8 cellular contexts compared by ENCODE assay signal in the genomic region with DNA sequence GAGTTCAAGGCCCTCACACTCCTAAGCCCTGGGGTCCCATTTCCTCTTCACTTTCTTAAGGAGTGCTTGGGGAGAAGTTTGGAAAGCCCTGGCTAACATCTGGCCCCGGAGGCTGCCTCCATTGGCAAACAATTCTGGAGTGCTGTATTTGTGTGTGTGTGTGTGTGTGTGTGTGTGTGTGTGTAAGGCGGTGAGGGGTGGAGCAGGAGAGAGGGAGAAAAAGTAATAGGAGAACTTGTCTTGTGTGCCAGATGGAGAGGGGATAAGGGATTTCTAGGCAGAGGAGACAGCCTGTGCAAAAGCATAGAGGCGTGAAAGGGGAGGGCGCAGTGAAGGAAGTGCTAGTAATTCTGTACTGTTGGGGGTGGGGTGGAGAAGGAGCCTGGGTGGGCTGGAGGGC. TPM values are rescaled to one million over a fixed set of nuclear protein-coding genes. Genes with fewer than 3 reads are reported as not detected.
DNase-seq lines count a peak whose midpoint lies in the region; ATAC-seq and TF ChIP-seq lines count a peak whose summit lies in the region.

No MANE protein-coding gene starts in this region.

- H3K4me1 ChIP-seq in left lung (peaks cover 3 to 18% of the 10 kb centered on the region in 2 donors), aorta (ENCODE audit: control insufficient read depth in 1 of 2, insufficient read depth in 2 of 2, low read length in 2 of 2) (peaks cover 3 to 4% of the 10 kb centered on the region in 2 donors)

- ATAC-seq in left lung = peak; percentile 32
- ATAC-seq in aorta (ENCODE audit: low FRiP score) = peak; percentile 40
- no peak for ATAC-seq in GM21367 (IDR thresholded peaks at IDR 0.05; ENCODE audit: unreplicated experiment)
- ATAC-seq in HG02610 (IDR thresholded peaks at IDR 0.05; ENCODE audit: unreplicated experiment) = no peak

- H3K27me3 ChIP-seq in left lung = no peaks in the 10 kb centered on the region
- no peaks in the 10 kb centered on the region for H3K27me3 ChIP-seq in aorta (ENCODE audit: control insufficient read depth in 1 of 2, insufficient read depth in 2 of 2, low read length in 1 of 2)

- no peaks in the 10 kb centered on the region for H3K9me3 ChIP-seq in left lung
- H3K9me3 ChIP-seq in aorta (ENCODE audit: control insufficient read depth, low read length) = no peaks in the 10 kb centered on the region

- TF ChIP-seq CTCF in left lung (IDR thresholded peaks at IDR 0.05) = no peak

- H3K36me3 ChIP-seq in left lung = no peaks in the 10 kb centered on the region
- no peaks in the 10 kb centered on the region for H3K36me3 ChIP-seq in aorta (ENCODE audit: control insufficient read depth in 1 of 2, insufficient read depth in 2 of 2, low read length in 1 of 2)

- peak; percentile 36 for DNase-seq in COLO668 (lab: John Stamatoyannopoulos, UW; ENCODE audit: unreplicated experiment)
- peak; percentile 29 for DNase-seq in NCI-H128 (lab: John Stamatoyannopoulos, UW; ENCODE audit: unreplicated experiment)
- peak; percentile 61 for DNase-seq in amniotic epithelial cell (ENCODE audit: low read depth)
- no peak for DNase-seq in left lung
- no peak for DNase-seq in aorta
- DNase-seq in activated CD4-positive, alpha-beta T cell treated with anti-CD3 and anti-CD28 coated beads, Interleukin-2, amount 50 U/mL, for 48 hours = no peak

- 3 to 15% methylated on average over 4 of the region's 4 CpGs for WGBS in aorta, 2 donors

- H3K4me3 ChIP-seq in left lung (peak overlapping the region; percentile 78 to 80), aorta (ENCODE audit: low read length in 2 of 2) (no peak overlapping the region)

- H3K27ac ChIP-seq in left lung (peak overlapping the region in 1 of 2 donors; percentile 26), aorta (ENCODE audit: low read depth in 1 of 2, low read length in 2 of 2) (no peak overlapping the region)

- intact Hi-C loops in left lung (cut with DNase I) = no loop called here
- intact Hi-C loops in aorta (cut with DNase I) = loop anchor here (5.0 to 10.0 kb wide), 2 partner anchors 55 to 72 kb away; a partner anchor contains a TSS

RNA-seq across cellular contexts. Expression of a gene that starts 0.6 kb away (rescaled TPM):
- 1 to 10 TPM; 6.2 to 6.4 TPM for total RNA-seq in left lung
- 1 to 10 TPM; 5.7 to 8.0 TPM for total RNA-seq in aorta
- 1 to 10 TPM; 1.0 to 7.7 TPM for polyA plus RNA-seq in aorta

Comparison
In these comparisons a context has a peak if more than half of its experiments do, and no peak if none do; other contexts are left out.
1. DNase-seq: peak in COLO668 (single experiment), NCI-H128 (single experiment) and amniotic epithelial cell (single experiment); none in left lung (0 of 2), aorta (0 of 2) and activated CD4-positive, alpha-beta T cell treated with anti-CD3 and anti-CD28 coated beads, Interleukin-2, amount 50 U/mL, for 48 hours (0 of 2).
2. ATAC-seq: peak in left lung (single experiment) and aorta (single experiment); none in GM21367 (single experiment) and HG02610 (single experiment).
3. H3K4me3 ChIP-seq: peak in left lung (2 of 2); none in aorta (0 of 2).
4. intact Hi-C loops: an anchor here in aorta (5.0 to 10.0 kb wide); none called in left lung.